In the genomic region with DNA sequence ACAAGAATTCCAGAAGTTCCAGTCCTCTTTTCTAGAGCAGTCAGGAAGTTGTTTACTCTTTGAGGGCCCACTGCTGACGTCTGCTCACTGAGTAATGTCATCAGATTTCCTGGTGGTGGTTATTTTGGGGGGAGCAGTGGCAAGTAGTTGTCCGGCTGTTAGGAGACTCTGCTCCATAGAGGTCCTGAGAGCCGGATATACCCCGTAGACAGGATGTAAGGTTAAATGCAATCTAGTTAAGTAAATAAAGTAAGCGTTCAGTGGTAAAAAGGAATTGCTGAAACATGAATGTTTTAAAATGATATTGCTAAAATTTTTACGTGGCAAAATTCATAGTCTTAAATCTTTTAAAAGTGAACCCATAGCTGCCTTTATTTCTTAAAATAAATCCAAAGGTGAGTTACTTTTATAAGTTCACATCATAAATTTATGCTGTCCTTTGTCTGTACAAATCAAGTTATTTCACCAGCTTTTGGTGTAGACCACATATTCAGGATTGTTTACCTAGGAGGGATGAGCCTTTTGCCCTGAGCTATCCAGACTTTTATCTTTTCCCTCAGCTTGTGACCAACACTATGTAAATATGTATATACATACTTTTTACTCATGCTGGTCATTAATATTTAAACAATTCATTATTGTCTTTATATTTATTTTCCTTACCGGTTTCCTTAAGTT, we compare ENCODE assay signal across 9 cellular contexts.
DNase-seq lines count a peak whose midpoint lies in the region; ATAC-seq and TF ChIP-seq lines count a peak whose summit lies in the region.
"Had no signal": no experiment of that assay in that cellular context is flagged by ENCODE, and none has a peak within 500 bp of the region (broad histone marks: within the 10 kb centered on the region; RNA-seq: fewer than 3 reads in every experiment).

No MANE protein-coding gene starts in this region.

- H3K4me1 ChIP-seq in PC-3 (ENCODE audit: insufficient read depth, low read length) (peaks cover 51% of the 10 kb centered on the region), osteoblast (ENCODE audit: insufficient read depth, low read length) (peaks cover 20% of the 10 kb centered on the region)

- CTCF ChIA-PET in PC-3 (lab: Charles Lee): interaction anchor here (0.6 to 1.2 kb wide), 3 partner anchors 39 to 121 kb away, joined by 3 to 4 read pairs (median 3); no protein-coding TSS in a partner anchor

- peak overlapping the region; percentile 86 for H3K9ac ChIP-seq in PC-3 (ENCODE audit: low read length)

- H3K79me2 ChIP-seq in PC-3 (ENCODE audit: low read length) (peaks cover 80% of the 10 kb centered on the region), osteoblast (ENCODE audit: insufficient read depth, low read length) (peaks cover 63% of the 10 kb centered on the region)

- peak overlapping the region; percentile 51 for H3K4me3 ChIP-seq in PC-3 (ENCODE audit: low read length)
- H3K4me3 ChIP-seq in osteoblast (ENCODE audit: insufficient read depth, low read length): peak overlapping the region; percentile 20
- H3K4me3 ChIP-seq: Peyer's patch had no signal

- no peak for TF ChIP-seq CTCF in PC-3 (conservative IDR thresholded peaks at IDR 0.05; ENCODE audit: low read depth, low read length)
- no peak for TF ChIP-seq CTCF in osteoblast (IDR thresholded peaks at IDR 0.05; ENCODE audit: extremely low read depth, low read depth, low read length)
- no peak for TF ChIP-seq CTCF in GM10266 (IDR thresholded peaks at IDR 0.05; ENCODE audit: control insufficient read depth, insufficient read depth, low read depth, missing control alignments)

- H4K20me1 ChIP-seq in PC-3 (ENCODE audit: low read length) (no peaks in the 10 kb centered on the region), osteoblast (ENCODE audit: insufficient read depth, low read length) (no peaks in the 10 kb centered on the region)

- H3K27me3 ChIP-seq in PC-3 (ENCODE audit: low read length) (no peaks in the 10 kb centered on the region), osteoblast (ENCODE audit: insufficient read depth, low read length) (no peaks in the 10 kb centered on the region)
- H3K27me3 ChIP-seq: Peyer's patch had no signal

- ATAC-seq in GM21529 (IDR thresholded peaks at IDR 0.05; ENCODE audit: unreplicated experiment): peak; percentile 60
- peak; percentile 89 for ATAC-seq in PC-3
- no peak for ATAC-seq in HG02870 (IDR thresholded peaks at IDR 0.05; ENCODE audit: unreplicated experiment)
- no peak for ATAC-seq in GM18868 (IDR thresholded peaks at IDR 0.05; ENCODE audit: unreplicated experiment)

- no peaks in the 10 kb centered on the region for H3K9me2 ChIP-seq in PC-3 (replicated peaks; ENCODE audit: low read length)

- H3K27ac ChIP-seq in PC-3 (ENCODE audit: low read length) (peak overlapping the region; percentile 98), epithelial cell of prostate (peak overlapping the region; percentile 58), osteoblast (ENCODE audit: low read depth, low read length) (peak overlapping the region; percentile 83)

- H2AFZ ChIP-seq in PC-3 (ENCODE audit: low read length): no peak overlapping the region
- H2AFZ ChIP-seq in osteoblast (ENCODE audit: low read length): no peak overlapping the region

- H3K36me3 ChIP-seq in PC-3 (ENCODE audit: low read depth, low read length) (no peaks in the 10 kb centered on the region), osteoblast (ENCODE audit: insufficient read depth, low read length) (no peaks in the 10 kb centered on the region)
- H3K36me3 ChIP-seq: Peyer's patch had no signal

- intact Hi-C loops in PC-3 (cut with micrococcal nuclease): no loop called here

- BruUV-seq in PC-3 (replicated peaks; lab: Mats Ljungman, UMichigan): no TSS peak

- H3K9me3 ChIP-seq in PC-3 (ENCODE audit: low read length) (no peaks in the 10 kb centered on the region), osteoblast (ENCODE audit: low read depth, low read length) (no peaks in the 10 kb centered on the region)
- H3K9me3 ChIP-seq: Peyer's patch had no signal

- DNase-seq in PC-3 (peak; percentile 90), epithelial cell of prostate (ENCODE audit: low read depth, low spot score) (no peak), osteoblast (ENCODE audit: insufficient read length, low spot score, missing footprints) (peak; percentile 66), GM10266 (ENCODE audit: extremely low spot score) (no peak)
- no peak for DNase-seq in stimulated activated naive CD4-positive, alpha-beta T cell treated with Interleukin-2 at 50 U/mL for 16 hours (lab: John Stamatoyannopoulos, UW)

- POLR2A ChIA-PET in PC-3 (lab: Charles Lee; ENCODE audit: unreplicated experiment): interaction anchor here (0.6 to 0.7 kb wide), 2 partner anchors 107 to 245 kb away, joined by 3 to 5 read pairs; no protein-coding TSS in a partner anchor

- peaks cover 12% of the 10 kb centered on the region for H3F3A ChIP-seq in PC-3 (ENCODE audit: low read length, unreplicated experiment)

- H3K4me2 ChIP-seq in PC-3 (ENCODE audit: low read length): peak overlapping the region; percentile 80
- peak overlapping the region; percentile 76 for H3K4me2 ChIP-seq in osteoblast (ENCODE audit: insufficient read depth, low read length)

Comparison
In these comparisons a context has a peak if more than half of its experiments do, and no peak if none do; other contexts are left out.
1. ATAC-seq: peak in GM21529 (single experiment) and PC-3 (single experiment); none in HG02870 (single experiment) and GM18868 (single experiment).
2. DNase-seq: peak in PC-3 (single experiment) and osteoblast (single experiment); none in epithelial cell of prostate (single experiment), GM10266 (single experiment) and stimulated activated naive CD4-positive, alpha-beta T cell treated with Interleukin-2 at 50 U/mL for 16 hours (single experiment).
3. Peak in every context shown above with its lines, with median percentiles within 50 percentile points of each other: H3K27ac ChIP-seq.